10 cellular contexts compared by ENCODE assay signal in genomic region chr5:957730-958485, GRCh38. TPM values are rescaled to one million over a fixed set of nuclear protein-coding genes. Genes with fewer than 3 reads are reported as not detected.
DNase-seq lines count a peak whose midpoint lies in the region; ATAC-seq and TF ChIP-seq lines count a peak whose summit lies in the region.
"Had no signal": no experiment of that assay in that cellular context is flagged by ENCODE, and none has a peak within 500 bp of the region (broad histone marks: within the 10 kb centered on the region; RNA-seq: fewer than 3 reads in every experiment).

No MANE protein-coding gene starts in this region.

- H3K36me3 Mint-ChIP-seq in immature natural killer cell = peaks cover 0 to 5% (median 0%) of the 10 kb centered on the region in 3 donors
- no peaks in the 10 kb centered on the region for H3K36me3 Mint-ChIP-seq in stimulated activated effector memory CD8-positive, alpha-beta T cell treated with anti-CD3 and anti-CD28 coated beads, Interleukin-12 subunit alpha, Interleukin-12 subunit beta, amount 100 ng/mL, for 72 hours

- intact Hi-C loops in ascending aorta (cut with DNase I) = no loop called here

- H3K27ac ChIP-seq in SJSA1 (peak overlapping the region; percentile 92), ascending aorta (no peak overlapping the region)

- no peaks in the 10 kb centered on the region for H3K36me3 ChIP-seq in SJSA1
- no peaks in the 10 kb centered on the region for H3K36me3 ChIP-seq in ascending aorta
- H3K36me3 ChIP-seq: colonic mucosa had no signal

- no peaks in the 10 kb centered on the region for H3K9me3 Mint-ChIP-seq in immature natural killer cell
- no peaks in the 10 kb centered on the region for H3K9me3 Mint-ChIP-seq in stimulated activated effector memory CD8-positive, alpha-beta T cell treated with anti-CD3 and anti-CD28 coated beads, Interleukin-12 subunit alpha, Interleukin-12 subunit beta, amount 100 ng/mL, for 72 hours

- H3K4me1 Mint-ChIP-seq in immature natural killer cell = peaks cover 25 to 27% of the 10 kb centered on the region in 2 donors
- peaks cover 36% of the 10 kb centered on the region for H3K4me1 Mint-ChIP-seq in stimulated activated effector memory CD8-positive, alpha-beta T cell treated with anti-CD3 and anti-CD28 coated beads, Interleukin-12 subunit alpha, Interleukin-12 subunit beta, amount 100 ng/mL, for 72 hours

- H3K27me3 ChIP-seq in SJSA1 (replicated peaks) (no peaks in the 10 kb centered on the region), ascending aorta (no peaks in the 10 kb centered on the region)
- H3K27me3 ChIP-seq: colonic mucosa had no signal

- no peak overlapping the region for H3K4me3 ChIP-seq in SJSA1
- H3K4me3 ChIP-seq in ascending aorta = no peak overlapping the region
- H3K4me3 ChIP-seq: colonic mucosa had no signal

- H3K4me1 ChIP-seq in SJSA1 (replicated peaks) (peaks cover 39% of the 10 kb centered on the region), ascending aorta (peaks cover 0 to 10% of the 10 kb centered on the region in 2 donors)
- H3K4me1 ChIP-seq: colonic mucosa had no signal

- peak; percentile 58 for DNase-seq in activated CD8-positive, alpha-beta memory T cell treated with anti-CD3 and anti-CD28 coated beads for 24 hours
- DNase-seq in activated CD8-positive, alpha-beta memory T cell treated with anti-CD3 and anti-CD28 coated beads, Interleukin-2, amount 50 U/mL, for 4 hours = no peak
- DNase-seq in SJSA1 (ENCODE audit: low read depth in 1 of 2, low spot score in 2 of 2) (peak in 1 of 2 experiments; percentile 54), immature natural killer cell (peak; percentile 20 to 43 (median 25)), GM19240 (ENCODE audit: insufficient read length, low spot score) (no peak), ascending aorta (ENCODE audit: low spot score in 2 of 2) (no peak), erythroblast (lab: John Stamatoyannopoulos, UW) (no peak)
- no peak for DNase-seq in stimulated activated effector memory CD8-positive, alpha-beta T cell treated with anti-CD3 and anti-CD28 coated beads, Interleukin-12 subunit alpha, Interleukin-12 subunit beta, amount 100 ng/mL, for 72 hours (ENCODE audit: low spot score in 2 of 2)
- DNase-seq: colonic mucosa, nucleus accumbens had no signal

- no peak for TF ChIP-seq CTCF in ascending aorta (IDR thresholded peaks at IDR 0.05)

- no peak for TF ChIP-seq POLR2A in erythroblast (IDR thresholded peaks at IDR 0.05; ENCODE audit: low read length)

- H3K27me3 Mint-ChIP-seq in immature natural killer cell (ENCODE audit: low read depth in 3 of 3) = peaks cover 17 to 25% (median 22%) of the 10 kb centered on the region in 3 donors

- H3K9me3 ChIP-seq in SJSA1 (replicated peaks) = no peaks in the 10 kb centered on the region; the same call in 1 of the 2 replicates
- H3K9me3 ChIP-seq in ascending aorta = no peaks in the 10 kb centered on the region
- H3K9me3 ChIP-seq: colonic mucosa had no signal

- ATAC-seq in stimulated activated effector memory CD8-positive, alpha-beta T cell treated with anti-CD3 and anti-CD28 coated beads, Interleukin-12 subunit alpha, Interleukin-12 subunit beta, amount 100 ng/mL, for 72 hours = no peak

- H3K27ac Mint-ChIP-seq in immature natural killer cell = peak overlapping the region in 5 of 6 donors; percentile 22 to 85 (median 77)
- peak overlapping the region; percentile 40 for H3K27ac Mint-ChIP-seq in stimulated activated effector memory CD8-positive, alpha-beta T cell treated with anti-CD3 and anti-CD28 coated beads, Interleukin-12 subunit alpha, Interleukin-12 subunit beta, amount 100 ng/mL, for 72 hours

- peak overlapping the region in 4 of 5 donors; percentile 9 to 66 (median 52) for H3K4me3 Mint-ChIP-seq in immature natural killer cell
- peak overlapping the region; percentile 36 for H3K4me3 Mint-ChIP-seq in stimulated activated effector memory CD8-positive, alpha-beta T cell treated with anti-CD3 and anti-CD28 coated beads, Interleukin-12 subunit alpha, Interleukin-12 subunit beta, amount 100 ng/mL, for 72 hours

RNA-seq across cellular contexts. Expression of gene NKD2, which starts 50.7 kb away (rescaled TPM):
- total RNA-seq in SJSA1 (2014; rRNA removed; shearing (Covaris generic)) = 0.37 TPM in 1 of 2 replicates, not detected in the other
- not detected for polyA plus RNA-seq in immature natural killer cell
- total RNA-seq in ascending aorta = 6.5 TPM

Comparison
In these comparisons a context has a peak if more than half of its experiments do, and no peak if none do; other contexts are left out.
1. DNase-seq: peak in activated CD8-positive, alpha-beta memory T cell treated with anti-CD3 and anti-CD28 coated beads for 24 hours (single experiment) and immature natural killer cell (3 of 3); none in activated CD8-positive, alpha-beta memory T cell treated with anti-CD3 and anti-CD28 coated beads, Interleukin-2, amount 50 U/mL, for 4 hours (single experiment), stimulated activated effector memory CD8-positive, alpha-beta T cell treated with anti-CD3 and anti-CD28 coated beads, Interleukin-12 subunit alpha, Interleukin-12 subunit beta, amount 100 ng/mL, for 72 hours (0 of 2), GM19240 (single experiment), ascending aorta (0 of 2) and erythroblast (0 of 2).